19 cellular contexts compared by ENCODE assay signal in the genomic region with DNA sequence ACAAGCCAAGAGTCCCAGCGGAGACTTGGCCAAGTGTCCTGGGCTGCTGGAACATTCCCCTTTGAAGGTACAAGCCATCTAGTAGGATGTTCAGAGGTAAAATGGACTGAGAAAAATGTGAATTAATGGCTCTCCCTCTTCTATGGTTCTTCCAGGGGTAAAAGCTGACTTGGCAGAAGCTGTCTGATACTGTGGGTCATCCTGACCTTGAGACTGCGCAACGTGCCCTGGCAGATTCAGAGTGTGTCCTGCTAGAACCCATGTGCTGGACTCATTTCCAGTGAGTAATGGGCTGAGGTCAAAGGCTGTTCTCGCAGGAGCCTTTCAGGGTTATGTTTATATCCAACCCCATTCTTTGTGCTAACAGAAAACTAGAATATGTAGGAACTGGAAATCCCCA.
"Had no signal": no experiment of that assay in that cellular context is flagged by ENCODE, and none has a peak within 500 bp of the region (broad histone marks: within the 10 kb centered on the region; RNA-seq: fewer than 3 reads in every experiment).

No MANE protein-coding gene starts in this region.

- H3K36me3 ChIP-seq: esophagus muscularis mucosa, gastroesophageal sphincter, left lung, lower lobe of right lung, right atrium auricular region, stomach, thyroid gland, upper lobe of left lung had no signal

- H3K27me3 ChIP-seq: esophagus muscularis mucosa, gastroesophageal sphincter, left lung, right atrium auricular region, stomach, thyroid gland, upper lobe of left lung had no signal

- H3K4me1 Mint-ChIP-seq: central memory CD8-positive, alpha-beta T cell had no signal

- H3K9me3 Mint-ChIP-seq: central memory CD8-positive, alpha-beta T cell; effector memory CD8-positive, alpha-beta T cell; memory B cell; natural killer cell treated with Interleukin-12 subunit alpha and Interleukin-12 subunit beta and Interleukin-15 and Interleukin-18, amount 100 ng/mL, for 72 hours had no signal

- DNase-seq: effector memory CD8-positive, alpha-beta T cell; glutamatergic neuron; lower lobe of right lung; midbrain; posterior cingulate gyrus; small intestine; stimulated activated CD4-positive, alpha-beta T cell treated with anti-CD3 and anti-CD28 coated beads, Interleukin-12 subunit alpha, Interleukin-12 subunit beta, amount 100 ng/mL, for 4 hours; stimulated activated naive CD4-positive, alpha-beta T cell; stomach; substantia nigra; upper lobe of left lung had no signal

- H3K4me3 ChIP-seq: esophagus muscularis mucosa, gastroesophageal sphincter, left lung, lower lobe of right lung, right atrium auricular region, stomach, thyroid gland, upper lobe of left lung had no signal

- FAIRE-seq: small intestine had no signal

- ATAC-seq: effector memory CD8-positive, alpha-beta T cell; gastroesophageal sphincter; natural killer cell treated with Interleukin-12 subunit alpha and Interleukin-12 subunit beta and Interleukin-15 and Interleukin-18, amount 100 ng/mL, for 72 hours had no signal

- H3K36me3 Mint-ChIP-seq: memory B cell; natural killer cell treated with Interleukin-12 subunit alpha and Interleukin-12 subunit beta and Interleukin-15 and Interleukin-18, amount 100 ng/mL, for 72 hours had no signal

- H3K4me1 ChIP-seq: left lung, lower lobe of right lung, stomach, upper lobe of left lung had no signal

- H3K9me3 ChIP-seq: esophagus muscularis mucosa, gastroesophageal sphincter, left lung, lower lobe of right lung, right atrium auricular region, stomach, thyroid gland, upper lobe of left lung had no signal

- H3K4me3 Mint-ChIP-seq: central memory CD8-positive, alpha-beta T cell; effector memory CD8-positive, alpha-beta T cell; memory B cell; natural killer cell treated with Interleukin-12 subunit alpha and Interleukin-12 subunit beta and Interleukin-15 and Interleukin-18, amount 100 ng/mL, for 72 hours had no signal

- H3K27me3 Mint-ChIP-seq: central memory CD8-positive, alpha-beta T cell had no signal

- H3K27ac ChIP-seq: esophagus muscularis mucosa, gastroesophageal sphincter, left lung, lower lobe of right lung, right atrium auricular region, stomach, thyroid gland, upper lobe of left lung had no signal

- H3K27ac Mint-ChIP-seq: effector memory CD8-positive, alpha-beta T cell; memory B cell; natural killer cell treated with Interleukin-12 subunit alpha and Interleukin-12 subunit beta and Interleukin-15 and Interleukin-18, amount 100 ng/mL, for 72 hours had no signal
